9 cellular contexts compared by ENCODE assay signal in the genomic region with DNA sequence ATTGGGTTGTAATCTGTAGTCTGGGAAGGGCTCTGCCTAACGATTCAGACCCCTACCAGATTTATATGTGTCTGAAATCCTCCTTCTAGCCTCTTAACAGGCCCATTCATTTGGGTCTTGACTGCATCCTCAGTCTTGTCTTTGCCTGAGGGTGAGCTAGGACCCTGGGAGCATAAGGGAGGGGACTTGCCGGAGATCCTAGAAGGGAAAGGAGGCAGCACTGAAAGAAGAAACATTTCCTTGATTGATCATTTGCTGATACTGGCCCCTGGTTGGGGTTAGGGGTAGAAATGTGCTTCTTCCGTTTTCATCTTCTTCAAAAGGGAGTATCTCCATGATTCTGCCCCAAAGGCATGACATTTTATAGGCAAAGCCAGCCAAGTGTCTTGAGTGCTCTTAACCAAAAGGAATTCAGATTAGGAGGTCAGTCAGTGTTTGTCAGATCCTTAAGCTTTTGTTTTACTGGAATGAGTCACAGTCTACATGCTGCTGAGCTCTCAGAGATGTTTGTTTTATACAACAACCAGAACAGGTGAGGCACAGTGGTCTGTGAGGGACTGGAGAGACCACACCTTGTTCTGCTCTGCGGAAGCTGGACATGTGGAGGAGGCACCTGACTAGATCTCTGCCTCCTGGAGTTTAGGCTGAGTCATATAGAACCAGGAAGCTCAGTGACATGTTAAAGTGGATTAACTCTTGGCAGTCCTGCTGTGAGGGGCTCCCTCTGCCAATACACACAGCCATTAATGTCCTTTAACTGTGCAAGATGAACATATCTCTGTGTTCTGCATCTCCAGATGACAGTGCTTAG. TPM values are rescaled to one million over a fixed set of nuclear protein-coding genes. Genes with fewer than 3 reads are reported as not detected.
DNase-seq lines count a peak whose midpoint lies in the region; ATAC-seq, FAIRE-seq and TF ChIP-seq lines count a peak whose summit lies in the region.
"Had no signal": no experiment of that assay in that cellular context is flagged by ENCODE, and none has a peak within 500 bp of the region (broad histone marks: within the 10 kb centered on the region; RNA-seq: fewer than 3 reads in every experiment).

No MANE protein-coding gene starts in this region.

- H3K4me1 ChIP-seq in HAP-1 (peaks cover 66% of the 10 kb centered on the region), pancreas (no peaks in the 10 kb centered on the region)

- H3K9me3 Mint-ChIP-seq in activated naive CD8-positive, alpha-beta T cell treated with anti-CD3 and anti-CD28 coated beads, Interleukin-2, amount 50 U/mL, for 24 hours = no peaks in the 10 kb centered on the region

- ATAC-seq in pancreas (peak in 3 of 4 donors; percentile 70 to 82 (median 77)), HG02588 (IDR thresholded peaks at IDR 0.05; ENCODE audit: unreplicated experiment) (no peak)
- no peak for ATAC-seq in activated naive CD8-positive, alpha-beta T cell treated with anti-CD3 and anti-CD28 coated beads, Interleukin-2, amount 50 U/mL, for 24 hours

- intact Hi-C loops in pancreas (cut with DNase I) = no loop called here

- no peaks in the 10 kb centered on the region for H3K27me3 ChIP-seq in HAP-1 (ENCODE audit: low read depth)
- H3K27me3 ChIP-seq in pancreas = no peaks in the 10 kb centered on the region

- H3K36me3 Mint-ChIP-seq in activated naive CD8-positive, alpha-beta T cell treated with anti-CD3 and anti-CD28 coated beads, Interleukin-2, amount 50 U/mL, for 24 hours (ENCODE audit: low read depth) = no peaks in the 10 kb centered on the region

- peak; percentile 33 to 56 for DNase-seq in HAP-1 (ENCODE audit: low spot score in 2 of 2)
- DNase-seq in NCI-H446 treated with DMSO at 0.1 percent for 48 hours (lab: John Stamatoyannopoulos, UW) = peak; percentile 77
- DNase-seq in ecto neural progenitor cell (ENCODE audit: low spot score) = peak; percentile 53
- DNase-seq in pancreas = peak in 1 of 6 donors; percentile 12
- no peak for DNase-seq in NOMO-1 (lab: John Stamatoyannopoulos, UW; ENCODE audit: unreplicated experiment in 2 of 2)
- no peak for DNase-seq in activated naive CD8-positive, alpha-beta T cell treated with anti-CD3 and anti-CD28 coated beads, Interleukin-2, amount 50 U/mL, for 24 hours
- no peak for DNase-seq in activated gamma-delta T cell (lab: John Stamatoyannopoulos, UW)
- DNase-seq: occipital lobe had no signal

- in situ Hi-C loops in HAP-1 (cut with MboI; ENCODE audit: low sequenced_read_pairs) = no loop called here

- H3K36me3 ChIP-seq in HAP-1 (replicated peaks) (no peaks in the 10 kb centered on the region), pancreas (no peaks in the 10 kb centered on the region)

- H3K4me1 Mint-ChIP-seq in activated naive CD8-positive, alpha-beta T cell treated with anti-CD3 and anti-CD28 coated beads, Interleukin-2, amount 50 U/mL, for 24 hours = peaks cover 4% of the 10 kb centered on the region

- no peak overlapping the region for H3K4me3 Mint-ChIP-seq in activated naive CD8-positive, alpha-beta T cell treated with anti-CD3 and anti-CD28 coated beads, Interleukin-2, amount 50 U/mL, for 24 hours

- no peak for TF ChIP-seq CTCF in pancreas (IDR thresholded peaks at IDR 0.05)

- H3K4me3 ChIP-seq in HAP-1 (no peak overlapping the region), pancreas (no peak overlapping the region)

- 39 to 41% methylated on average over 4 of the region's 4 CpGs for WGBS in pancreas, 2 donors

- FAIRE-seq in pancreas (lab: Jason Lieb, UNC) = no peak

- no peak overlapping the region for H3K27ac ChIP-seq in pancreas

- no peak overlapping the region for H3K27ac Mint-ChIP-seq in activated naive CD8-positive, alpha-beta T cell treated with anti-CD3 and anti-CD28 coated beads, Interleukin-2, amount 50 U/mL, for 24 hours

- H3K9me3 ChIP-seq in HAP-1 (no peaks in the 10 kb centered on the region), pancreas (no peaks in the 10 kb centered on the region)

- H3K27me3 Mint-ChIP-seq in activated naive CD8-positive, alpha-beta T cell treated with anti-CD3 and anti-CD28 coated beads, Interleukin-2, amount 50 U/mL, for 24 hours = peaks cover 30% of the 10 kb centered on the region

RNA-seq across cellular contexts. Expression of gene PCDHAC2, which starts 37.7 kb away (rescaled TPM):
- 1 to 10 TPM in 1 of 6 donors, under 1 TPM in 5; 0.37 to 1.1 (median 0.68) TPM for total RNA-seq in pancreas
- polyA plus RNA-seq in pancreas = under 1 TPM; 0.08 to 0.73 TPM

RNA-seq across cellular contexts. Expression of gene PCDHB1, which starts 47.2 kb away (rescaled TPM):
- under 1 TPM; 0.09 to 0.35 (median 0.14) TPM for total RNA-seq in pancreas
- under 1 TPM; 0.02 to 0.08 TPM for polyA plus RNA-seq in pancreas

Comparison
In these comparisons a context has a peak if more than half of its experiments do, and no peak if none do; other contexts are left out.
1. DNase-seq: peak in HAP-1 (2 of 2), NCI-H446 treated with DMSO at 0.1 percent for 48 hours (single experiment) and ecto neural progenitor cell (single experiment); none in NOMO-1 (0 of 2), activated naive CD8-positive, alpha-beta T cell treated with anti-CD3 and anti-CD28 coated beads, Interleukin-2, amount 50 U/mL, for 24 hours (single experiment) and activated gamma-delta T cell (single experiment).
2. ATAC-seq: peak in pancreas (3 of 4); none in HG02588 (single experiment) and activated naive CD8-positive, alpha-beta T cell treated with anti-CD3 and anti-CD28 coated beads, Interleukin-2, amount 50 U/mL, for 24 hours (single experiment).